ENCODE assay signal across 12 cellular contexts in the genomic region with DNA sequence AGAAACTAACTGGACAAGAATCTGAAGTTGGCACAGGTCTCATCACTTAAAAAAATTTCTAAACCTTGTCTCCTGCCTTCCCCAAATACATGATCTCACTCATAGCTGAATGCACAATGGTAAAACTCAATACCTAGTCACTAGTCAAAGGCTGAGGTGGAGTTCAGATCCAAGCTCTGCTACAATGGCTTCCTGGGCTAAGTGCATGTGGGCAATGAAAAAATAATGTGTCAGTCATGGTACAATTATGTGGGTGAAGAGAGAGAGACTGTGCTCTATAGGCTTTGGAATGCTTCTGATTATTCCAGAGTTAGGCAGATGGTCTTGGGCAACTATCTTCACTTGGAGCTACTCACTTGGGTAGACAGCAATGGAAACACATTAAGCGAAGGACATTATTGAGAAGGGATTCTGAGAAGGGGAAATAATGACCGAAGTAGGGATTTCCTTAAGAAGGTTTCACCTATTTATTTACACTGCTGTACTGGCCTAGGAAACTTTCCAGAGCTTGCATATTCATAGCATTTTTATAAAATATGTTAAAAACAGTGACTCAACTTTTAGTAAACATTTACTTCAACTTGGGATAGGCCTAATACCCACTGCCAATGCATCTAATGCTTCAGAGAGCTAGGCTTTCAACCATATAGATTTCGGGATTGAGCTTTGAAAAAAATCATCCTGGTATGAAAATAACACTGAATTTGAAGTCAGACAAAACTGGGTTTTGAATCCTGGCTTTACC. TPM values are rescaled to one million over a fixed set of nuclear protein-coding genes. Genes with fewer than 3 reads are reported as not detected.
DNase-seq lines count a peak whose midpoint lies in the region; TF ChIP-seq lines count a peak whose summit lies in the region.
"Had no signal": no experiment of that assay in that cellular context is flagged by ENCODE, and none has a peak within 500 bp of the region (broad histone marks: within the 10 kb centered on the region; RNA-seq: fewer than 3 reads in every experiment).

No MANE protein-coding gene starts in this region.

- H3K27me3 Mint-ChIP-seq in neural progenitor cell (ENCODE audit: insufficient read depth, low read depth) = no peaks in the 10 kb centered on the region
- no peaks in the 10 kb centered on the region for H3K27me3 Mint-ChIP-seq in activated T-helper 2 cell treated with anti-CD3 and anti-CD28 coated beads, Interferon-gamma antibody, Interleukin-2, Interleukin-4, amounts not matched to agents 10 μg/mL and 5 μg/mL and 100 μg/mL, durations not matched to agents 14 hours and 24 hours and 36 hours (ENCODE audit: low read depth)
- H3K27me3 Mint-ChIP-seq: progenitor cell of endocrine pancreas had no signal

- peaks cover 18% of the 10 kb centered on the region for H3K36me3 Mint-ChIP-seq in neural progenitor cell
- H3K36me3 Mint-ChIP-seq in activated T-helper 2 cell treated with anti-CD3 and anti-CD28 coated beads, Interferon-gamma antibody, Interleukin-2, Interleukin-4, amounts not matched to agents 10 μg/mL and 5 μg/mL and 100 μg/mL, durations not matched to agents 14 hours and 24 hours and 36 hours (ENCODE audit: low read depth) = no peaks in the 10 kb centered on the region

- peak overlapping the region; percentile 90 for H3K27ac ChIP-seq in neural progenitor cell

- no peak overlapping the region for H3K4me3 Mint-ChIP-seq in neural progenitor cell
- no peak overlapping the region for H3K4me3 Mint-ChIP-seq in activated T-helper 2 cell treated with anti-CD3 and anti-CD28 coated beads, Interferon-gamma antibody, Interleukin-2, Interleukin-4, amounts not matched to agents 10 μg/mL and 5 μg/mL and 100 μg/mL, durations not matched to agents 14 hours and 24 hours and 36 hours (ENCODE audit: low read depth)

- no peak overlapping the region for H2AFZ ChIP-seq in neural progenitor cell (replicated peaks)

- no peaks in the 10 kb centered on the region for H3K9me3 Mint-ChIP-seq in neural progenitor cell
- H3K9me3 Mint-ChIP-seq in activated T-helper 2 cell treated with anti-CD3 and anti-CD28 coated beads, Interferon-gamma antibody, Interleukin-2, Interleukin-4, amounts not matched to agents 10 μg/mL and 5 μg/mL and 100 μg/mL, durations not matched to agents 14 hours and 24 hours and 36 hours = no peaks in the 10 kb centered on the region

- H4K20me1 ChIP-seq in neural progenitor cell (ENCODE audit: low read depth) = peaks cover 26% of the 10 kb centered on the region

- peaks cover 36% of the 10 kb centered on the region for H3K4me1 ChIP-seq in neural progenitor cell

- H3K27me3 ChIP-seq in MG63 (no peaks in the 10 kb centered on the region), neural progenitor cell (no peaks in the 10 kb centered on the region)

- no peaks in the 10 kb centered on the region for H3K9me3 ChIP-seq in MG63
- H3K9me3 ChIP-seq in neural progenitor cell (ENCODE audit: low read depth) = no peaks in the 10 kb centered on the region

- intact Hi-C loops in activated T-helper 2 cell treated with anti-CD3 and anti-CD28 coated beads, Interferon-gamma antibody, Interleukin-2, Interleukin-4, amounts not matched to agents 10 μg/mL and 5 μg/mL and 100 μg/mL, durations not matched to agents 14 hours and 24 hours and 36 hours (cut with micrococcal nuclease) = no loop called here

- H3K4me3 ChIP-seq in MG63 = no peak overlapping the region
- no peak overlapping the region for H3K4me3 ChIP-seq in choroid plexus epithelial cell (ENCODE audit: low read depth, low read length)
- no peak overlapping the region for H3K4me3 ChIP-seq in neural progenitor cell

- H3K36me3 ChIP-seq in MG63 (peaks cover 6% of the 10 kb centered on the region), neural progenitor cell (peaks cover 6% of the 10 kb centered on the region)

- peaks cover 23% of the 10 kb centered on the region for H3K4me1 Mint-ChIP-seq in neural progenitor cell
- H3K4me1 Mint-ChIP-seq in activated T-helper 2 cell treated with anti-CD3 and anti-CD28 coated beads, Interferon-gamma antibody, Interleukin-2, Interleukin-4, amounts not matched to agents 10 μg/mL and 5 μg/mL and 100 μg/mL, durations not matched to agents 14 hours and 24 hours and 36 hours (ENCODE audit: low read depth) = no peaks in the 10 kb centered on the region

- DNase-seq in Caki2 (ENCODE audit: low read depth) (peak; percentile 56), MG63 (peak; percentile 74), choroid plexus epithelial cell (ENCODE audit: low read depth) (peak; percentile 39), neural progenitor cell (ENCODE audit: low spot score) (no peak), Kasumi-1 (lab: John Stamatoyannopoulos, UW) (no peak), anterior cingulate cortex (lab: John Stamatoyannopoulos, UW) (no peak), retina (no peak)
- no peak for DNase-seq in activated T-helper 2 cell treated with anti-CD3 and anti-CD28 coated beads, Interferon-gamma antibody, Interleukin-2, Interleukin-4, amounts not matched to agents 10 μg/mL and 5 μg/mL and 100 μg/mL, durations not matched to agents 14 hours and 24 hours and 36 hours (ENCODE audit: low spot score)
- DNase-seq: aorta, COR-L47, T-helper 9 cell had no signal

- peak overlapping the region; percentile 63 for H3K4me2 ChIP-seq in neural progenitor cell

- H3K9ac ChIP-seq in neural progenitor cell = no peak overlapping the region

- in situ Hi-C loops in Caki2 (cut with HindIII; ENCODE audit: low pct_unique_long_range_greater_than_20kb, low sequenced_read_pairs) = no loop called here

- H3K79me2 ChIP-seq in neural progenitor cell (ENCODE audit: low read depth) = peaks cover 98% of the 10 kb centered on the region

- TF ChIP-seq CTCF in choroid plexus epithelial cell (conservative IDR thresholded peaks at IDR 0.05; ENCODE audit: low read depth, low read length) (no peak), neural progenitor cell (IDR thresholded peaks at IDR 0.05) (no peak)

- peaks cover 37% of the 10 kb centered on the region for H3F3A ChIP-seq in neural progenitor cell (ENCODE audit: low read depth)

- no peak overlapping the region for H3K27ac Mint-ChIP-seq in neural progenitor cell
- no peak overlapping the region for H3K27ac Mint-ChIP-seq in activated T-helper 2 cell treated with anti-CD3 and anti-CD28 coated beads, Interferon-gamma antibody, Interleukin-2, Interleukin-4, amounts not matched to agents 10 μg/mL and 5 μg/mL and 100 μg/mL, durations not matched to agents 14 hours and 24 hours and 36 hours

RNA-seq across cellular contexts. Expression of a gene that starts 58.7 kb away (rescaled TPM):
- total RNA-seq in Caki2 (2014; rRNA removed; shearing (Covaris generic); ENCODE audit: low replicate concordance) = 29.0 and 74.1 TPM in 2 replicates
- total RNA-seq in MG63 (2014; rRNA removed; shearing (Covaris generic); ENCODE audit: low replicate concordance) = 5.8 and 21.9 TPM in 2 replicates
- total RNA-seq in neural progenitor cell (ENCODE audit: low replicate concordance) = 9.0 and 12.9 TPM in 2 replicates
- 1.3 and 2.7 TPM in 2 replicates for total RNA-seq in activated T-helper 2 cell treated with anti-CD3 and anti-CD28 coated beads, Interferon-gamma antibody, Interleukin-2, Interleukin-4, amounts not matched to agents 10 μg/mL and 5 μg/mL and 100 μg/mL, durations not matched to agents 14 hours and 24 hours and 36 hours

Comparison
In these comparisons a context has a peak if more than half of its experiments do, and no peak if none do; other contexts are left out.
1. DNase-seq: peak in Caki2 (single experiment), MG63 (single experiment) and choroid plexus epithelial cell (single experiment); none in neural progenitor cell (single experiment), Kasumi-1 (0 of 2), anterior cingulate cortex (0 of 58), activated T-helper 2 cell treated with anti-CD3 and anti-CD28 coated beads, Interferon-gamma antibody, Interleukin-2, Interleukin-4, amounts not matched to agents 10 μg/mL and 5 μg/mL and 100 μg/mL, durations not matched to agents 14 hours and 24 hours and 36 hours (single experiment) and retina (single experiment).